ENCODE assay signal across 11 cellular contexts in the genomic region with DNA sequence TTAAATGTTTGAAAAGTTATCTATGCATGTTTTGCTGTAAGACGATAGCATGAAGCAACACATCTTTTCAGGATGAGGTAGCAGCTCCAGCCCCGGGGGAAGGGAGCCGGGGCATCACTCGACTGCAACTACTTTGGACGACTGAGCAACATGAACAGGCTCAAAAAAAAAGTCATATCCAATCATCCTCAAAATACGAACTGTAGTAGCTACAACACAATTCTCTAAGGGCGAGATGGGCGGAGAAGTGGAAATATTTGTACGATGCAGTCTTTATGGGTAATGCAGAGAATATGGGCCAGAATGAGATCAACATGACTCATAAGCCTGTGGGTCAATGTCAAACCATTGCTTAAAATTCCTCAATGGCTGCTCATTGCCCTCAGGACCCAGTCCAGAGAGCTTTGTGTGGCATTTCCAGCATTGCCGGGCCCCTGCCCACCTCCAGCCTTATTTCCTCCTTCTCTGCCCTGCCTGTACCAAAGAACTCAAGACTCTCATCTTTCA. TPM values are rescaled to one million over a fixed set of nuclear protein-coding genes. Genes with fewer than 3 reads are reported as not detected.
DNase-seq lines count a peak whose midpoint lies in the region; ATAC-seq and TF ChIP-seq lines count a peak whose summit lies in the region.
"Had no signal": no experiment of that assay in that cellular context is flagged by ENCODE, and none has a peak within 500 bp of the region (broad histone marks: within the 10 kb centered on the region; RNA-seq: fewer than 3 reads in every experiment).

No MANE protein-coding gene starts in this region.

- H2BK5ac ChIP-seq in mesendoderm (ENCODE audit: low read length), result no peak overlapping the region

- no peak overlapping the region for H3K18ac ChIP-seq in mesendoderm (ENCODE audit: low read length)

- H3K79me2 ChIP-seq in mesendoderm (ENCODE audit: control insufficient read depth, insufficient read depth, low read length), result no peaks in the 10 kb centered on the region

- H3K27me3 Mint-ChIP-seq in natural killer cell (ENCODE audit: low read depth in 2 of 2), result no peaks in the 10 kb centered on the region

- H3K4me1 Mint-ChIP-seq in natural killer cell, result no peaks in the 10 kb centered on the region

- H4K5ac ChIP-seq in mesendoderm (ENCODE audit: low read length), result no peak overlapping the region

- DNase-seq in COLO829 (ENCODE audit: low spot score) (peak; percentile 15), M059J (ENCODE audit: low read depth) (peak; percentile 98), choroid plexus epithelial cell (ENCODE audit: low read depth) (peak; percentile 93), mesendoderm (peak; percentile 67), natural killer cell (no peak), thyroid gland (no peak), NCI-H1417 (lab: John Stamatoyannopoulos, UW) (no peak), NCI-H1694 (lab: John Stamatoyannopoulos, UW) (no peak)
- DNase-seq: DMS153, NCI-H2227 treated with DMSO at 0.1 percent for 48 hours had no signal

- no CpG with 5 or more reads among the region's 10 CpGs for WGBS in mesendoderm (ENCODE audit: extremely low coverage, insufficient coverage, low lambda C conversion rate)
- WGBS in thyroid gland, 2 donors, result 80 to 81% methylated on average over 10 of the region's 10 CpGs

- H3K23ac ChIP-seq in mesendoderm (ENCODE audit: low read length), result no peak overlapping the region

- no peak overlapping the region for H3K4me3 Mint-ChIP-seq in natural killer cell

- H3K27ac Mint-ChIP-seq in natural killer cell, result no peak overlapping the region

- H2AK5ac ChIP-seq in mesendoderm (ENCODE audit: low read length), result no peak overlapping the region

- H3K9me3 Mint-ChIP-seq in natural killer cell, result no peaks in the 10 kb centered on the region

- H3K4me2 ChIP-seq in mesendoderm (ENCODE audit: low read length), result no peak overlapping the region

- H3K4ac ChIP-seq in mesendoderm (ENCODE audit: low read depth, low read length), result no peak overlapping the region

- no peak overlapping the region for H2BK15ac ChIP-seq in mesendoderm (replicated peaks; ENCODE audit: low read depth)

- H4K8ac ChIP-seq in mesendoderm (ENCODE audit: low read depth, low read length), result no peak overlapping the region

- H3K4me1 ChIP-seq in mesendoderm (ENCODE audit: control insufficient read depth, low read depth, low read length) (no peaks in the 10 kb centered on the region), thyroid gland (no peaks in the 10 kb centered on the region)

- TF ChIP-seq CTCF in choroid plexus epithelial cell (conservative IDR thresholded peaks at IDR 0.05; ENCODE audit: low read depth, low read length) (no peak), natural killer cell (IDR thresholded peaks at IDR 0.05) (no peak), thyroid gland (IDR thresholded peaks at IDR 0.05) (no peak)

- H3K79me1 ChIP-seq in mesendoderm (ENCODE audit: low read length), result no peaks in the 10 kb centered on the region

- intact Hi-C loops in natural killer cell (cut with micrococcal nuclease) (no loop called here), thyroid gland (cut with DNase I) (no loop called here)

- no peak for TF ChIP-seq POLR2A in thyroid gland (IDR thresholded peaks at IDR 0.05)

- H3K9me3 ChIP-seq in thyroid gland, result no peaks in the 10 kb centered on the region
- H3K9me3 ChIP-seq: thoracic aorta had no signal

- no peak overlapping the region for H2BK120ac ChIP-seq in mesendoderm (ENCODE audit: low read depth, low read length)

- H3K36me3 Mint-ChIP-seq in natural killer cell, result no peaks in the 10 kb centered on the region

- no peak overlapping the region for H3K56ac ChIP-seq in mesendoderm (ENCODE audit: low read length)

- H3K4me3 ChIP-seq in choroid plexus epithelial cell (ENCODE audit: low read depth, low read length) (peak overlapping the region; percentile 4), mesendoderm (ENCODE audit: low read length) (no peak overlapping the region), thyroid gland (replicated peaks in 1 of 3) (no peak overlapping the region)
- H3K4me3 ChIP-seq: thoracic aorta had no signal

- H3K36me3 ChIP-seq in mesendoderm (ENCODE audit: control insufficient read depth, insufficient read depth, low read length), result no peaks in the 10 kb centered on the region
- H3K36me3 ChIP-seq in thyroid gland, result no peaks in the 10 kb centered on the region
- H3K36me3 ChIP-seq: thoracic aorta had no signal

- no peak overlapping the region for H3K27ac ChIP-seq in mesendoderm (ENCODE audit: low read depth, low read length)
- no peak overlapping the region for H3K27ac ChIP-seq in thyroid gland
- H3K27ac ChIP-seq: thoracic aorta had no signal

- H3K27me3 ChIP-seq in mesendoderm (ENCODE audit: insufficient read depth, low read length, poor library complexity), result no peaks in the 10 kb centered on the region
- no peaks in the 10 kb centered on the region for H3K27me3 ChIP-seq in thyroid gland

- no peak for ATAC-seq in natural killer cell

- no peak overlapping the region for H3K9ac ChIP-seq in mesendoderm (ENCODE audit: low read length)

RNA-seq across cellular contexts. Expression of gene SMURF2, which starts 17.7 kb away (rescaled TPM):
- 43.3 and 68.7 TPM in 2 replicates for total RNA-seq in M059J (2014; rRNA removed; shearing (Covaris generic))
- polyA plus RNA-seq in mesendoderm (2013, experiment 1 of 2), result 23.1 TPM
- 23.3 TPM for polyA plus RNA-seq in mesendoderm (2013, experiment 2 of 2)
- total RNA-seq in natural killer cell (10 to 100 TPM; 43.8 to 54.5 (median 46.5) TPM), thyroid gland (10 to 100 TPM; 26.3 to 39.0 (median 29.6) TPM)

Comparison
In these comparisons a context has a peak if more than half of its experiments do, and no peak if none do; other contexts are left out.
1. DNase-seq: peak in COLO829 (single experiment), M059J (single experiment), choroid plexus epithelial cell (single experiment) and mesendoderm (single experiment); none in natural killer cell (single experiment), thyroid gland (0 of 2), NCI-H1417 (0 of 3) and NCI-H1694 (single experiment).